ENCODE assay signal across 8 cellular contexts in the genomic region with DNA sequence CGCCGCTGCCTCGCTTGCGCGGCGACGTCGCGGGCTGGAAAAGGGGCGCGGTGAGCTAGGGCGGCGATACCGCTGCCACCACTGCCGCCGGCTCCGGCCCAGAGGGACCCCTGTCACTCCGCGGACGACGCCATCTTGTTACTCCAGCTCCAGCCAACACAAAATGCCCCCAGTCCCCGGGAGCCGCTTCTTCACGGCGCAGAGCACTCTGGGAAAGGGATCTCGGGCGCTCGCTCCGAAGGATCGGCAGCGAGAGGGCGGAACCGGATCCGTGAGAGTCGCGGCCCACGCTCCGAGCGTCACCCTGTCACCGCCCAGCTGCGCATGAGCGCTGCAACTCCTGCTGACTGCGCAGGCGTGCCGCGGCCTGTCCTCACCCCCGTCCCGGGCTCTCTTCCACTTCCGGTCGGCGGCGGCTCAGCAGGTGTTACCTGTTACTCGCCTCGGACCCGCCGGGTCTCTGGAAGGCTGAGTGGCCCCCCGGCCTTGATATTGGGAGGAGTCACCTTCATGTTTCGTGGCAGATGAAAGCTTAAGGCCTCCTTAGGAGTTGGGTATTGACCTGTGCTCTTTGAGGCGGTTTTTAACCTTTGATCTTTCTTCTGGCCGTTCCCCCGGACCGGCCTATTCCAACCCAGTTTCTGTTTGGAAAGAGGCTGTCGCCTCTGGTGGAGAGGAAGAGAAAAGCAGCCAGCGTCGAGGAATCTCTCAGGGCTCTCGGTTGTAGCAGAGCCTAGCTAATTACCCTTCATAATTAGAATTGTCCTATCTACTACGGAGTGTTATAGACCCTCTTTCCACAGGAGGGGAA. TPM values are rescaled to one million over a fixed set of nuclear protein-coding genes. Genes with fewer than 3 reads are reported as not detected.
DNase-seq lines count a peak whose midpoint lies in the region; ATAC-seq, FAIRE-seq and TF ChIP-seq lines count a peak whose summit lies in the region.

A gene (minus strand): TSS at position 213 of the 811 bp plus-strand sequence. CDS start 475 bp downstream, outside the sequence.

- no peak for FAIRE-seq in urothelium cell line (lab: Jason Lieb, UNC)

- DNase-seq in NCI-H187 (lab: John Stamatoyannopoulos, UW) (peak; percentile 94 to 97), T-helper 2 cell (peak; percentile 98 to 99 (median 99)), left ventricle myocardium superior (peak; percentile 99), psoas muscle (peak; percentile 99), urothelium cell line (ENCODE audit: low spot score) (peak; percentile 100)

- H3K4me3 ChIP-seq in psoas muscle, result peak within 1 kb of the TSS; percentile 91

- H3K4me1 ChIP-seq in psoas muscle, result peaks cover 33% of the 10 kb centered on the region

- H3K27me3 ChIP-seq in psoas muscle (ENCODE audit: insufficient read depth in 3 of 3, low read length in 2 of 3), result no peaks in the 10 kb centered on the region

- TF ChIP-seq CTCF in psoas muscle (IDR thresholded peaks at IDR 0.05), result peak; percentile 90

- H3K36me3 ChIP-seq in psoas muscle (ENCODE audit: insufficient read depth in 1 of 2, low read depth in 1 of 2), result peaks cover 4 to 29% of the 10 kb centered on the region in 2 donors

- 0 to 1% (median 0%) methylated on average over 51 to 67 of the region's 67 CpGs for WGBS in psoas muscle, 3 donors

- H3K9me3 ChIP-seq in psoas muscle, result no peaks in the 10 kb centered on the region

- H3K27ac ChIP-seq in angular gyrus (ENCODE audit: low read depth, low read length), result peak within 1 kb of the TSS; percentile 96
- peak within 1 kb of the TSS; percentile 99 for H3K27ac ChIP-seq in psoas muscle

- intact Hi-C loops in left ventricle myocardium superior (cut with micrococcal nuclease) (loop anchor here (5.0 kb wide), 1 partner anchor 109 kb away; no protein-coding TSS in a partner anchor), psoas muscle (cut with DNase I) (loop anchor here in 1 of 2 donors (2.0 to 5.0 kb wide), 2 partner anchors 34 to 65 kb away; no protein-coding TSS in a partner anchor)

- ATAC-seq in GM18499 (IDR thresholded peaks at IDR 0.05; ENCODE audit: insufficient read depth, unreplicated experiment), result peak; percentile 76
- peak; percentile 89 for ATAC-seq in HG02943 (IDR thresholded peaks at IDR 0.05; ENCODE audit: low read depth, unreplicated experiment)
- ATAC-seq in left ventricle myocardium superior, result peak; percentile 96
- ATAC-seq in psoas muscle, result peak; percentile 92 to 95 (median 94)

RNA-seq across cellular contexts. Expression of the gene that starts here (rescaled TPM):
- total RNA-seq in left ventricle myocardium superior (214 TPM), psoas muscle (100 to 1,000 TPM; 139 to 394 (median 224) TPM)
- polyA plus RNA-seq in psoas muscle, result 100 to 1,000 TPM in 2 of 3 donors, 10 to 100 TPM in 1; 73.6 to 201 (median 142) TPM

Comparison
In these comparisons a context has a peak if more than half of its experiments do, and no peak if none do; other contexts are left out.
1. Peak in every context shown above with its lines: DNase-seq, ATAC-seq, H3K4me3 ChIP-seq and H3K27ac ChIP-seq.